ENCODE assay signal across 1 cellular context in the genomic region with DNA sequence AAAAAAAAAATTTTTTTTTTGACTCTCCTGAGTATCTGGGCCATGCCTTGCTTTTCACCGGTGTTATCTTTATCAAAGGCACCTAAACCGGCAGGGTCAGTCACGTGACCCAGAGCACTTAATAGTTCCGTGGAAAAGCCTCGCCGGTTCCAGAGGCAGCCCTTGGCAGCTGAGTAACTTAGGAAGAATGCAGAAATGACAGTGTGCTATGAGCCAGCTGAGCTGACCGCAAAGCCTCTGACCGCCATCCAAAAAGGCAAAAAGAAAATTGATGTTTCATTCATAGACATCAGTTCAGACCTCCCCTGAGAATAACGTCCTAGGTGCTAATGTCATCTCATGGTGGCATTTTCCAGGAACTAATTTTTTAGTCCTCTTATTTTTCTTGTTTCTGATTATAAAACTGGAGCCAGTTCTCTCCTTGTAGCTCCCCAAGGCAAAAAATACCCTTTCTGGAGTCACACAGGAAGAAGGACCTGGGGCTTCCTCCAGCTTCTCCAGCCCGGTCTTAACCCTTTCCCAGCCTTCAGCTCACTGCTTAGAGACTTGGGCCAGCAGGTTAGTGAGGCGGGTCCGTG.
TF ChIP-seq lines count a peak whose summit lies in the region.

No MANE protein-coding gene starts in this region.

TF ChIP-seq in K562, 482 proteins besides CTCF, POLR2A, EP300 and RAD21 (continued from another document):
- TF ChIP-seq, protein P1, sequence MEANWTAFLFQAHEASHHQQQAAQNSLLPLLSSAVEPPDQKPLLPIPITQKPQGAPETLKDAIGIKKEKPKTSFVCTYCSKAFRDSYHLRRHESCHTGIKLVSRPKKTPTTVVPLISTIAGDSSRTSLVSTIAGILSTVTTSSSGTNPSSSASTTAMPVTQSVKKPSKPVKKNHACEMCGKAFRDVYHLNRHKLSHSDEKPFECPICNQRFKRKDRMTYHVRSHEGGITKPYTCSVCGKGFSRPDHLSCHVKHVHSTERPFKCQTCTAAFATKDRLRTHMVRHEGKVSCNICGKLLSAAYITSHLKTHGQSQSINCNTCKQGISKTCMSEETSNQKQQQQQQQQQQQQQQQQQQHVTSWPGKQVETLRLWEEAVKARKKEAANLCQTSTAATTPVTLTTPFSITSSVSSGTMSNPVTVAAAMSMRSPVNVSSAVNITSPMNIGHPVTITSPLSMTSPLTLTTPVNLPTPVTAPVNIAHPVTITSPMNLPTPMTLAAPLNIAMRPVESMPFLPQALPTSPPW (CRISPR knock-in tag; IDR thresholded peaks at IDR 0.05), result no peak
- no peak for TF ChIP-seq NR3C1 (CRISPR knock-in tag; IDR thresholded peaks at IDR 0.05)
- TF ChIP-seq BCL6 (CRISPR knock-in tag; IDR thresholded peaks at IDR 0.05), result no peak
- no peak for TF ChIP-seq THRA (IDR thresholded peaks at IDR 0.05)
- TF ChIP-seq TBP (optimal IDR thresholded peaks at IDR 0.05; ENCODE audit: low read depth, low read length), result no peak
- TF ChIP-seq STAT5A (IDR thresholded peaks at IDR 0.05; ENCODE audit: borderline replicate concordance, low read length), result no peak
- no peak for TF ChIP-seq ZNF224 (CRISPR knock-in tag; IDR thresholded peaks at IDR 0.05)
